In the genomic region with DNA sequence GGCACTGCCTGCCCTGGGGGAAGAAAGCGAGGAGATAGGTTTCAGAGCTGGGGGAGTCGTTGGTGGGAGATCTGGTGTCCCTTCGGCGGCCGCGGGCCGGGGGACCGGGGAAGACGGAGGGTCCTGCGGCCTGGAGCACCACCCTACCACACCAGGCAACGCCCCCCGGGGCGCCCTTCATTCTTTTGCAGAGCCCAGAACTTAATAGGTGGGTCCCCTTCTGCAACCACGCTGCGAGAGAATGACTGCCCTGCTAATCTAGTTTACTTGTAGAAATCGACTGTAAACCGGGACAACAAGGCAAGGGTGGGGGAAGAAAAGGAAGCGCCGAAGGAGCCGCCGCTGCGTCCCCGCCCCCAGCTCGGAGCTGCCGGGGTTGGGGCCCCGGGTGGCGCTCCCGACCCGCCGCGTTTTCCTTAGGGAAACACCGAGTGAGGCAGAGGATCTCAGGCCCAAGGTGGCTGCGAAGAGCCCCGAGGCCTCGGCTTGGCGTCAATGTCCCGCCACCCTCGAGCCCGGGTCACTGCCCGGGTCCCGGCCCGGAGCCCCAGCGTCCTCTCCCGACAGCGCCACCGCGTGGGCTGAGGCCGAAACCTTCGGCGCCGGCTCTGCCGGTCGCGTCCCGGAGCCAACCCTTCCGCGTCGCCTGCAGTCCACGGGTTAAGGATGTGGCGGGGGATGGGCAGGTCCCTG, we compare ENCODE assay signal across 9 cellular contexts. TPM values are rescaled to one million over a fixed set of nuclear protein-coding genes. Genes with fewer than 3 reads are reported as not detected.
DNase-seq lines count a peak whose midpoint lies in the region; ATAC-seq and TF ChIP-seq lines count a peak whose summit lies in the region.
"Had no signal": no experiment of that assay in that cellular context is flagged by ENCODE, and none has a peak within 500 bp of the region (broad histone marks: within the 10 kb centered on the region; RNA-seq: fewer than 3 reads in every experiment).

No MANE protein-coding gene starts in this region.

- H3K4me3 ChIP-seq in CD8-positive, alpha-beta memory T cell (ENCODE audit: low read length) = peak overlapping the region; percentile 28
- peak overlapping the region; percentile 49 to 50 for H3K4me3 ChIP-seq in vagina

- H3K4me1 ChIP-seq in CD8-positive, alpha-beta memory T cell (ENCODE audit: insufficient read depth, low read length) = peaks cover 21% of the 10 kb centered on the region
- no peaks in the 10 kb centered on the region for H3K4me1 ChIP-seq in foreskin keratinocyte
- H3K4me1 ChIP-seq in vagina = peaks cover 31% of the 10 kb centered on the region

- intact Hi-C loops in activated T-helper 1 cell treated with anti-CD3 and anti-CD28 coated beads, Interleukin-12 subunit alpha, Interleukin-12 subunit beta, Interleukin-2, Interleukin-4 antibody, amounts not matched to agents 30 ng/mL and 10 ng/mL and 1 ng/mL, durations not matched to agents 14 hours and 24 hours and 36 hours (cut with micrococcal nuclease) = no loop called here
- intact Hi-C loops in vagina (cut with DNase I) = no loop called here

- H3K4me1 Mint-ChIP-seq in CD8-positive, alpha-beta memory T cell = peaks cover 14 to 22% (median 21%) of the 10 kb centered on the region in 3 donors
- peaks cover 13% of the 10 kb centered on the region for H3K4me1 Mint-ChIP-seq in activated T-helper 1 cell treated with anti-CD3 and anti-CD28 coated beads, Interleukin-12 subunit alpha, Interleukin-12 subunit beta, Interleukin-2, Interleukin-4 antibody, amounts not matched to agents 30 ng/mL and 10 ng/mL and 1 ng/mL, durations not matched to agents 14 hours and 24 hours and 36 hours (ENCODE audit: low read depth)
- H3K4me1 Mint-ChIP-seq in nephron progenitor cell = peaks cover 52% of the 10 kb centered on the region

- H3K4me3 Mint-ChIP-seq in CD8-positive, alpha-beta memory T cell = peak overlapping the region in 5 of 7 donors; percentile 36 to 63 (median 39)
- H3K4me3 Mint-ChIP-seq in activated T-helper 1 cell treated with anti-CD3 and anti-CD28 coated beads, Interleukin-12 subunit alpha, Interleukin-12 subunit beta, Interleukin-2, Interleukin-4 antibody, amounts not matched to agents 30 ng/mL and 10 ng/mL and 1 ng/mL, durations not matched to agents 14 hours and 24 hours and 36 hours = peak overlapping the region; percentile 11
- H3K4me3 Mint-ChIP-seq in nephron progenitor cell = peak overlapping the region; percentile 91

- H3K9me3 Mint-ChIP-seq in CD8-positive, alpha-beta memory T cell = peaks cover 7 to 32% (median 22%) of the 10 kb centered on the region in 5 donors
- peaks cover 4% of the 10 kb centered on the region for H3K9me3 Mint-ChIP-seq in activated T-helper 1 cell treated with anti-CD3 and anti-CD28 coated beads, Interleukin-12 subunit alpha, Interleukin-12 subunit beta, Interleukin-2, Interleukin-4 antibody, amounts not matched to agents 30 ng/mL and 10 ng/mL and 1 ng/mL, durations not matched to agents 14 hours and 24 hours and 36 hours
- H3K9me3 Mint-ChIP-seq in nephron progenitor cell = no peaks in the 10 kb centered on the region

- peaks cover 62 to 74% of the 10 kb centered on the region in 2 donors for H3K27me3 Mint-ChIP-seq in CD8-positive, alpha-beta memory T cell
- peaks cover 68% of the 10 kb centered on the region for H3K27me3 Mint-ChIP-seq in activated T-helper 1 cell treated with anti-CD3 and anti-CD28 coated beads, Interleukin-12 subunit alpha, Interleukin-12 subunit beta, Interleukin-2, Interleukin-4 antibody, amounts not matched to agents 30 ng/mL and 10 ng/mL and 1 ng/mL, durations not matched to agents 14 hours and 24 hours and 36 hours (ENCODE audit: insufficient read depth)
- H3K27me3 Mint-ChIP-seq in nephron progenitor cell (ENCODE audit: low read depth, poor library complexity) = peaks cover 82% of the 10 kb centered on the region

- peak overlapping the region in 1 of 8 donors; percentile 33 for H3K27ac Mint-ChIP-seq in CD8-positive, alpha-beta memory T cell
- H3K27ac Mint-ChIP-seq in activated T-helper 1 cell treated with anti-CD3 and anti-CD28 coated beads, Interleukin-12 subunit alpha, Interleukin-12 subunit beta, Interleukin-2, Interleukin-4 antibody, amounts not matched to agents 30 ng/mL and 10 ng/mL and 1 ng/mL, durations not matched to agents 14 hours and 24 hours and 36 hours = peak overlapping the region; percentile 58
- H3K27ac Mint-ChIP-seq in nephron progenitor cell = no peak overlapping the region

- no peak overlapping the region for H3K27ac ChIP-seq in CD8-positive, alpha-beta memory T cell (ENCODE audit: low read depth, low read length)
- no peak overlapping the region for H3K27ac ChIP-seq in foreskin keratinocyte
- H3K27ac ChIP-seq in vagina = no peak overlapping the region
- H3K27ac ChIP-seq: VCaP had no signal

- CTCF ChIA-PET in CD8-positive, alpha-beta memory T cell (lab: Charles Lee) = no interaction called here

- H3K9me3 ChIP-seq in CD8-positive, alpha-beta memory T cell (ENCODE audit: low read length) = no peaks in the 10 kb centered on the region
- no peaks in the 10 kb centered on the region for H3K9me3 ChIP-seq in vagina

- no peaks in the 10 kb centered on the region for H3K36me3 ChIP-seq in CD8-positive, alpha-beta memory T cell (ENCODE audit: insufficient read depth, low read length)
- no peaks in the 10 kb centered on the region for H3K36me3 ChIP-seq in vagina

- no peak for TF ChIP-seq POLR2A in vagina (IDR thresholded peaks at IDR 0.05)

- peak in 2 of 5 donors; percentile 33 to 41 for DNase-seq in CD8-positive, alpha-beta memory T cell
- DNase-seq in NCI-H1930 (lab: John Stamatoyannopoulos, UW) (peak; percentile 34 to 72), foreskin keratinocyte (no peak), nephron progenitor cell (peak; percentile 91), vagina (ENCODE audit: extremely low spot score in 2 of 2) (no peak), GDM1 (lab: John Stamatoyannopoulos, UW) (no peak)
- DNase-seq in activated T-helper 1 cell treated with anti-CD3 and anti-CD28 coated beads, Interleukin-12 subunit alpha, Interleukin-12 subunit beta, Interleukin-2, Interleukin-4 antibody, amounts not matched to agents 30 ng/mL and 10 ng/mL and 1 ng/mL, durations not matched to agents 14 hours and 24 hours and 36 hours (ENCODE audit: low spot score) = no peak

- POLR2A ChIA-PET in CD8-positive, alpha-beta memory T cell (lab: Charles Lee) = no interaction called here

- H3K36me3 Mint-ChIP-seq in CD8-positive, alpha-beta memory T cell = peaks cover 0 to 2% (median 0%) of the 10 kb centered on the region in 3 donors
- H3K36me3 Mint-ChIP-seq in activated T-helper 1 cell treated with anti-CD3 and anti-CD28 coated beads, Interleukin-12 subunit alpha, Interleukin-12 subunit beta, Interleukin-2, Interleukin-4 antibody, amounts not matched to agents 30 ng/mL and 10 ng/mL and 1 ng/mL, durations not matched to agents 14 hours and 24 hours and 36 hours (ENCODE audit: low read depth) = peaks cover 4% of the 10 kb centered on the region
- no peaks in the 10 kb centered on the region for H3K36me3 Mint-ChIP-seq in nephron progenitor cell (ENCODE audit: low read depth)

- peak; percentile 76 for TF ChIP-seq CTCF in foreskin keratinocyte (conservative IDR thresholded peaks at IDR 0.05)
- peak; percentile 79 for TF ChIP-seq CTCF in nephron progenitor cell (IDR thresholded peaks at IDR 0.05)
- peak; percentile 32 to 58 (median 36) for TF ChIP-seq CTCF in vagina (IDR thresholded peaks at IDR 0.05)

- ATAC-seq in GM21367 (IDR thresholded peaks at IDR 0.05; ENCODE audit: unreplicated experiment) (peak; percentile 39), foreskin keratinocyte (peak; percentile 57)

- H3K27me3 ChIP-seq in CD8-positive, alpha-beta memory T cell (ENCODE audit: insufficient read depth, low read length, poor library complexity, severe bottlenecking) = peaks cover 78% of the 10 kb centered on the region
- peaks cover 84% of the 10 kb centered on the region for H3K27me3 ChIP-seq in foreskin keratinocyte
- H3K27me3 ChIP-seq in vagina = peaks cover 8% of the 10 kb centered on the region

RNA-seq across cellular contexts. Expression of a gene that starts 5.4 kb away (rescaled TPM):
- under 1 TPM; 0.09 to 0.13 TPM for total RNA-seq in CD8-positive, alpha-beta memory T cell
- not detected for polyA plus RNA-seq in CD8-positive, alpha-beta memory T cell
- 0.02 TPM in 1 of 2 replicates, not detected in the other for total RNA-seq in activated T-helper 1 cell treated with anti-CD3 and anti-CD28 coated beads, Interleukin-12 subunit alpha, Interleukin-12 subunit beta, Interleukin-2, Interleukin-4 antibody, amounts not matched to agents 30 ng/mL and 10 ng/mL and 1 ng/mL, durations not matched to agents 14 hours and 24 hours and 36 hours
- total RNA-seq in foreskin keratinocyte (2.1 and 2.8 TPM in 2 replicates), vagina (7.4 TPM)
- polyA plus RNA-seq in foreskin keratinocyte = 0.40 and 0.57 TPM in 2 replicates

Comparison
In these comparisons a context has a peak if more than half of its experiments do, and no peak if none do; other contexts are left out.
1. DNase-seq: peak in NCI-H1930 (2 of 2) and nephron progenitor cell (single experiment); none in activated T-helper 1 cell treated with anti-CD3 and anti-CD28 coated beads, Interleukin-12 subunit alpha, Interleukin-12 subunit beta, Interleukin-2, Interleukin-4 antibody, amounts not matched to agents 30 ng/mL and 10 ng/mL and 1 ng/mL, durations not matched to agents 14 hours and 24 hours and 36 hours (single experiment), foreskin keratinocyte (0 of 2), vagina (0 of 2) and GDM1 (single experiment).
2. H3K4me3 Mint-ChIP-seq: peak in every context shown above with its lines; median percentile 91 in nephron progenitor cell; 39 in CD8-positive, alpha-beta memory T cell; 11 in activated T-helper 1 cell treated with anti-CD3 and anti-CD28 coated beads, Interleukin-12 subunit alpha, Interleukin-12 subunit beta, Interleukin-2, Interleukin-4 antibody, amounts not matched to agents 30 ng/mL and 10 ng/mL and 1 ng/mL, durations not matched to agents 14 hours and 24 hours and 36 hours.
3. Peak in every context shown above with its lines, with median percentiles within 50 percentile points of each other: CTCF ChIP-seq.